In genomic region chr2:27072950-27073349, GRCh38 we compare ENCODE assay signal across 9 cellular contexts. TPM values are rescaled to one million over a fixed set of nuclear protein-coding genes. Genes with fewer than 3 reads are reported as not detected.
DNase-seq lines count a peak whose midpoint lies in the region; ATAC-seq and TF ChIP-seq lines count a peak whose summit lies in the region.
"Had no signal": no experiment of that assay in that cellular context is flagged by ENCODE, and none has a peak within 500 bp of the region (broad histone marks: within the 10 kb centered on the region; RNA-seq: fewer than 3 reads in every experiment).

No MANE protein-coding gene starts in this region.

- H3K4me1 ChIP-seq in breast epithelium, result peaks cover 9 to 11% of the 10 kb centered on the region in 2 donors
- H3K4me1 ChIP-seq in mucosa of rectum (ENCODE audit: control insufficient read depth in 2 of 2, insufficient read depth in 2 of 2, low read length in 2 of 2), result peaks cover 22 to 28% of the 10 kb centered on the region in 2 donors
- peaks cover 17 to 78% (median 43%) of the 10 kb centered on the region in 4 donors for H3K4me1 ChIP-seq in transverse colon

- no peak for TF ChIP-seq POLR2A in breast epithelium (IDR thresholded peaks at IDR 0.05)
- no peak for TF ChIP-seq POLR2A in transverse colon (IDR thresholded peaks at IDR 0.05)

- TF ChIP-seq CTCF in breast epithelium (IDR thresholded peaks at IDR 0.05) (no peak), transverse colon (IDR thresholded peaks at IDR 0.05) (no peak)

- H3K4me1 Mint-ChIP-seq in activated naive CD4-positive, alpha-beta T cell treated with anti-CD3 and anti-CD28 coated beads for 36 hours (ENCODE audit: low read depth), result peaks cover 69% of the 10 kb centered on the region

- H3K4me3 ChIP-seq in breast epithelium (peak overlapping the region in 1 of 3 donors; percentile 88), mucosa of rectum (ENCODE audit: low read length in 2 of 2) (no peak overlapping the region), transverse colon (no peak overlapping the region)

- H3K9me3 ChIP-seq in breast epithelium (no peaks in the 10 kb centered on the region), mucosa of rectum (ENCODE audit: control insufficient read depth in 2 of 2, low read length in 2 of 2) (no peaks in the 10 kb centered on the region), transverse colon (no peaks in the 10 kb centered on the region)

- ATAC-seq in activated naive CD4-positive, alpha-beta T cell treated with anti-CD3 and anti-CD28 coated beads, Interleukin-2, amount 50 U/mL, for 72 hours, result no peak
- ATAC-seq in GM21381 (IDR thresholded peaks at IDR 0.05; ENCODE audit: unreplicated experiment) (no peak), GM21825 (IDR thresholded peaks at IDR 0.05; ENCODE audit: unreplicated experiment) (no peak)

- WGBS in transverse colon (ENCODE audit: low coverage in 1 of 2), 2 donors, result 68 to 78% methylated on average over 4 of the region's 4 CpGs

- CTCF ChIA-PET in activated naive CD4-positive, alpha-beta T cell treated with anti-CD3 and anti-CD28 coated beads for 36 hours (lab: Charles Lee), result interaction anchor here (0.7 to 1.5 kb wide), 3 partner anchors 8 to 237 kb away, joined by 4 to 5 read pairs (median 4); no protein-coding TSS in a partner anchor

- no peaks in the 10 kb centered on the region for H3K9me3 Mint-ChIP-seq in activated naive CD4-positive, alpha-beta T cell treated with anti-CD3 and anti-CD28 coated beads for 36 hours
- H3K9me3 Mint-ChIP-seq in activated naive CD4-positive, alpha-beta T cell treated with anti-CD3 and anti-CD28 coated beads, Interleukin-2, amount 50 U/mL, for 72 hours, result no peaks in the 10 kb centered on the region

- peak overlapping the region; percentile 81 for H3K4me3 Mint-ChIP-seq in activated naive CD4-positive, alpha-beta T cell treated with anti-CD3 and anti-CD28 coated beads for 36 hours

- intact Hi-C loops in activated naive CD4-positive, alpha-beta T cell treated with anti-CD3 and anti-CD28 coated beads for 36 hours (cut with micrococcal nuclease), result loop anchor here (5.0 kb wide), 1 partner anchor 299 kb away; the partner anchor contains the start of genes EIF2B4 and SNX17
- intact Hi-C loops in breast epithelium (cut with DNase I; ENCODE audit: low total_unique reads), result no loop called here
- intact Hi-C loops in transverse colon (cut with DNase I; ENCODE audit: low total_unique reads), result no loop called here

- peak overlapping the region in 1 of 2 donors; percentile 20 for H3K9ac ChIP-seq in mucosa of rectum (ENCODE audit: low read depth in 1 of 2, low read length in 2 of 2)

- DNase-seq in activated naive CD4-positive, alpha-beta T cell treated with anti-CD3 and anti-CD28 coated beads for 36 hours, result no peak
- DNase-seq in activated naive CD4-positive, alpha-beta T cell treated with anti-CD3 and anti-CD28 coated beads, Interleukin-2, amount 50 U/mL, for 72 hours (ENCODE audit: low spot score in 2 of 2), result no peak
- no peak for DNase-seq in breast epithelium (ENCODE audit: low spot score in 2 of 2)
- no peak for DNase-seq in transverse colon
- no peak for DNase-seq in COLO668 (lab: John Stamatoyannopoulos, UW; ENCODE audit: unreplicated experiment)
- DNase-seq: NCI-H187 treated with DMSO at 0.1 percent for 48 hours had no signal

- H3K27me3 ChIP-seq in breast epithelium (no peaks in the 10 kb centered on the region), mucosa of rectum (ENCODE audit: control insufficient read depth in 2 of 2, insufficient read depth in 2 of 2, low read length in 2 of 2) (no peaks in the 10 kb centered on the region), transverse colon (no peaks in the 10 kb centered on the region)

- H3K27ac ChIP-seq in breast epithelium (peak overlapping the region; percentile 94 to 95), mucosa of rectum (ENCODE audit: low read depth in 2 of 2, low read length in 2 of 2) (peak overlapping the region; percentile 86 to 95), transverse colon (peak overlapping the region; percentile 92 to 96 (median 95))

- peaks cover 7% of the 10 kb centered on the region for H3K36me3 Mint-ChIP-seq in activated naive CD4-positive, alpha-beta T cell treated with anti-CD3 and anti-CD28 coated beads for 36 hours (ENCODE audit: low read depth)
- H3K36me3 Mint-ChIP-seq in activated naive CD4-positive, alpha-beta T cell treated with anti-CD3 and anti-CD28 coated beads, Interleukin-2, amount 50 U/mL, for 72 hours, result peaks cover 28 to 30% of the 10 kb centered on the region in 2 donors

- H3K27me3 Mint-ChIP-seq in activated naive CD4-positive, alpha-beta T cell treated with anti-CD3 and anti-CD28 coated beads for 36 hours (ENCODE audit: low read depth), result no peaks in the 10 kb centered on the region

- in situ Hi-C loops in transverse colon (cut with MboI; ENCODE audit: low pct_ligation_motif_present in 1 of 4, low pct_unique_long_range_greater_than_20kb in 1 of 4, low sequenced_read_pairs in 3 of 4), result no loop called here

- H3K36me3 ChIP-seq in breast epithelium (no peaks in the 10 kb centered on the region), mucosa of rectum (ENCODE audit: control insufficient read depth in 2 of 2, insufficient read depth in 2 of 2, low read length in 2 of 2) (peaks cover 11 to 13% of the 10 kb centered on the region in 2 donors), transverse colon (no peaks in the 10 kb centered on the region)

- no peak for TF ChIP-seq EP300 in transverse colon (IDR thresholded peaks at IDR 0.05; ENCODE audit: low read depth)

- peak overlapping the region; percentile 87 for H3K27ac Mint-ChIP-seq in activated naive CD4-positive, alpha-beta T cell treated with anti-CD3 and anti-CD28 coated beads for 36 hours
- peak overlapping the region in 1 of 2 donors; percentile 71 for H3K27ac Mint-ChIP-seq in activated naive CD4-positive, alpha-beta T cell treated with anti-CD3 and anti-CD28 coated beads, Interleukin-2, amount 50 U/mL, for 72 hours

RNA-seq across cellular contexts. Expression of gene OST4, which starts 1.5 kb away (rescaled TPM):
- 100 to 1,000 TPM; 257 to 282 TPM for total RNA-seq in activated naive CD4-positive, alpha-beta T cell treated with anti-CD3 and anti-CD28 coated beads for 36 hours
- total RNA-seq in activated naive CD4-positive, alpha-beta T cell treated with anti-CD3 and anti-CD28 coated beads, Interleukin-2, amount 50 U/mL, for 72 hours, result 100 to 1,000 TPM; 263 to 344 TPM
- 100 to 1,000 TPM; 271 to 309 (median 281) TPM for total RNA-seq in breast epithelium
- 100 to 1,000 TPM in 3 of 4 donors, 10 to 100 TPM in 1; 92.7 to 320 (median 202) TPM for total RNA-seq in transverse colon

RNA-seq across cellular contexts. Expression of gene EMILIN1, which starts 5.5 kb away (rescaled TPM):
- under 1 TPM; 0.15 to 0.29 TPM for total RNA-seq in activated naive CD4-positive, alpha-beta T cell treated with anti-CD3 and anti-CD28 coated beads for 36 hours
- under 1 TPM; 0.52 to 0.78 TPM for total RNA-seq in activated naive CD4-positive, alpha-beta T cell treated with anti-CD3 and anti-CD28 coated beads, Interleukin-2, amount 50 U/mL, for 72 hours
- total RNA-seq in breast epithelium, result 10 to 100 TPM; 25.6 to 94.7 (median 26.9) TPM
- total RNA-seq in transverse colon, result 100 to 1,000 TPM in 1 of 4 donors, 10 to 100 TPM in 3; 41.0 to 152 (median 65.6) TPM

RNA-seq across cellular contexts. Expression of gene KHK, which starts 13.6 kb away (rescaled TPM):
- total RNA-seq in activated naive CD4-positive, alpha-beta T cell treated with anti-CD3 and anti-CD28 coated beads for 36 hours, result 10 to 100 TPM in 1 of 2 experiments, 1 to 10 TPM in 1; 9.5 to 10.2 TPM
- total RNA-seq in activated naive CD4-positive, alpha-beta T cell treated with anti-CD3 and anti-CD28 coated beads, Interleukin-2, amount 50 U/mL, for 72 hours, result 10 to 100 TPM; 10.6 to 16.3 TPM
- total RNA-seq in breast epithelium, result 1 to 10 TPM; 2.2 to 4.1 (median 3.6) TPM
- 10 to 100 TPM in 1 of 4 donors, 1 to 10 TPM in 3; 1.8 to 12.0 (median 6.3) TPM for total RNA-seq in transverse colon

RNA-seq across cellular contexts. Expression of gene AGBL5, which starts 21.5 kb away (rescaled TPM):
- total RNA-seq in activated naive CD4-positive, alpha-beta T cell treated with anti-CD3 and anti-CD28 coated beads for 36 hours, result 10 to 100 TPM; 19.1 to 19.7 TPM
- total RNA-seq in activated naive CD4-positive, alpha-beta T cell treated with anti-CD3 and anti-CD28 coated beads, Interleukin-2, amount 50 U/mL, for 72 hours, result 10 to 100 TPM; 14.1 to 21.6 TPM
- 10 to 100 TPM; 12.5 to 21.5 (median 16.1) TPM for total RNA-seq in breast epithelium
- 10 to 100 TPM in 3 of 4 donors, 1 to 10 TPM in 1; 9.7 to 39.2 (median 13.9) TPM for total RNA-seq in transverse colon

RNA-seq across cellular contexts. Expression of gene TMEM214, which starts 40.2 kb away (rescaled TPM):
- total RNA-seq in activated naive CD4-positive, alpha-beta T cell treated with anti-CD3 and anti-CD28 coated beads for 36 hours, result 10 to 100 TPM; 38.3 to 41.3 TPM
- 10 to 100 TPM; 54.3 to 68.0 TPM for total RNA-seq in activated naive CD4-positive, alpha-beta T cell treated with anti-CD3 and anti-CD28 coated beads, Interleukin-2, amount 50 U/mL, for 72 hours
- total RNA-seq in breast epithelium, result 10 to 100 TPM; 41.1 to 56.0 (median 47.3) TPM
- total RNA-seq in transverse colon, result 100 to 1,000 TPM in 2 of 4 donors, 10 to 100 TPM in 2; 51.2 to 179 (median 127) TPM

Comparison
In these comparisons a context has a peak if more than half of its experiments do, and no peak if none do; other contexts are left out.
1. RNA of gene EMILIN1, which starts 5.5 kb away (total RNA-seq): 41.0 to 152 TPM in transverse colon and 25.6 to 94.7 TPM in breast epithelium; 0.52 to 0.78 TPM in activated naive CD4-positive, alpha-beta T cell treated with anti-CD3 and anti-CD28 coated beads, Interleukin-2, amount 50 U/mL, for 72 hours and 0.15 to 0.29 TPM in activated naive CD4-positive, alpha-beta T cell treated with anti-CD3 and anti-CD28 coated beads for 36 hours; every median in the first group is over 10 times any median in the second.
2. Peak in every context shown above with its lines, with median percentiles within 50 percentile points of each other: H3K27ac ChIP-seq.